ENCODE assay signal across 14 cellular contexts in genomic region chr13:114158869-114159666, GRCh38. TPM values are rescaled to one million over a fixed set of nuclear protein-coding genes. Genes with fewer than 3 reads are reported as not detected.
DNase-seq lines count a peak whose midpoint lies in the region; ATAC-seq, FAIRE-seq and TF ChIP-seq lines count a peak whose summit lies in the region.
"Not testable (repeated sequence)": the region's sequence is repeated elsewhere in the genome, so short reads cannot be mapped to it uniquely, and the experiment has no call there.
"Had no signal": no experiment of that assay in that cellular context is flagged by ENCODE, and none has a peak within 500 bp of the region (broad histone marks: within the 10 kb centered on the region; RNA-seq: fewer than 3 reads in every experiment).

No MANE protein-coding gene starts in this region.

- H3K4me3 Mint-ChIP-seq in CD4-positive, alpha-beta T cell; stimulated activated naive CD8-positive, alpha-beta T cell treated with anti-CD3 and anti-CD28 coated beads, Interleukin-15, Interleukin-2, amounts not matched to agents 100 ng/mL and 50 ng/mL, for 24 hours: not testable (repeated sequence)
- H3K4me3 Mint-ChIP-seq in T-helper 17 cell = peak overlapping the region; percentile 1
- peak overlapping the region; percentile 77 for H3K4me3 Mint-ChIP-seq in activated T-helper 17 cell treated with anti-CD3 and anti-CD28 coated beads, Interleukin-2, amount 50 U/mL, for 72 hours
- H3K4me3 Mint-ChIP-seq in naive thymus-derived CD4-positive, alpha-beta T cell = peak overlapping the region in 3 of 10 donors; percentile 8 to 87 (median 81)

- DNase-seq in CD4-positive, alpha-beta T cell; GM19239 (ENCODE audit: insufficient read length, low spot score); T-helper 17 cell; GM12878 (ENCODE audit: low read depth, low spot score); naive thymus-derived CD4-positive, alpha-beta T cell: not testable (repeated sequence)

- not testable (repeated sequence) for H3K27me3 ChIP-seq in CD4-positive, alpha-beta T cell (ENCODE audit: control insufficient read depth, insufficient read depth, low read length); DOHH2 (ENCODE audit: control insufficient read depth, low read length); GM12878 (replicated peaks in 1 of 2; ENCODE audit: control insufficient read depth in 2 of 2, insufficient read depth in 2 of 2, low read length in 1 of 2); naive thymus-derived CD4-positive, alpha-beta T cell (ENCODE audit: control insufficient read depth in 2 of 2, insufficient read depth in 2 of 2, low read length in 2 of 2)

- not testable (repeated sequence) for H3K9ac ChIP-seq in GM12878 (ENCODE audit: control insufficient read depth, insufficient read depth, low read length)

- CTCF ChIA-PET in CD4-positive, alpha-beta T cell (lab: Charles Lee); GM12878 (lab: Yijun Ruan, JAX): not testable (repeated sequence)
- CTCF ChIA-PET in naive thymus-derived CD4-positive, alpha-beta T cell (lab: Charles Lee) = interaction anchor here (1.0 kb wide), 1 partner anchor 11 kb away, joined by 4 read pairs; no protein-coding TSS in a partner anchor

- not testable (repeated sequence) for H3K9me2 ChIP-seq in DOHH2 (replicated peaks; ENCODE audit: control insufficient read depth, low read length)

- intact Hi-C loops in CD4-positive, alpha-beta T cell (cut with DNase I, micrococcal nuclease); GM12878 (cut with micrococcal nuclease; ENCODE audit: unreplicated experiment): not testable (repeated sequence)
- intact Hi-C loops in naive thymus-derived CD4-positive, alpha-beta T cell (cut with micrococcal nuclease) = loop anchor here in 1 of 2 donors (1.0 kb wide), 1 partner anchor 8 kb away; no protein-coding TSS in a partner anchor

- H3K36me3 Mint-ChIP-seq in CD4-positive, alpha-beta T cell (ENCODE audit: low read depth); T-helper 17 cell (ENCODE audit: low read depth); activated T-helper 17 cell treated with anti-CD3 and anti-CD28 coated beads, Interleukin-2, amount 50 U/mL, for 72 hours (ENCODE audit: low read depth); stimulated activated naive CD8-positive, alpha-beta T cell treated with anti-CD3 and anti-CD28 coated beads, Interleukin-15, Interleukin-2, amounts not matched to agents 100 ng/mL and 50 ng/mL, for 24 hours (ENCODE audit: low read depth): not testable (repeated sequence)
- H3K36me3 Mint-ChIP-seq in naive thymus-derived CD4-positive, alpha-beta T cell = peaks cover 0 to 46% (median 5%) of the 10 kb centered on the region in 5 donors

- POLR2A ChIA-PET in CD4-positive, alpha-beta T cell (lab: Charles Lee) = interaction anchor here (0.8 to 2.5 kb wide), 2 partner anchors 16 kb away, joined by 3 to 12 read pairs; no protein-coding TSS in a partner anchor
- POLR2A ChIA-PET in GM12878 (lab: Charles Lee) = not testable (repeated sequence)
- POLR2A ChIA-PET in naive thymus-derived CD4-positive, alpha-beta T cell (lab: Charles Lee) = interaction anchor here (0.7 to 10.7 kb wide), 7 partner anchors 9 to 82 kb away, joined by 3 to 100 read pairs (median 4); partner anchors contain the start of gene RASA3

- not testable (repeated sequence) for H3K9me3 Mint-ChIP-seq in CD4-positive, alpha-beta T cell; activated T-helper 17 cell treated with anti-CD3 and anti-CD28 coated beads, Interleukin-2, amount 50 U/mL, for 72 hours; stimulated activated naive CD8-positive, alpha-beta T cell treated with anti-CD3 and anti-CD28 coated beads, Interleukin-15, Interleukin-2, amounts not matched to agents 100 ng/mL and 50 ng/mL, for 24 hours
- H3K9me3 Mint-ChIP-seq in naive thymus-derived CD4-positive, alpha-beta T cell = peaks cover 0 to 16% (median 2%) of the 10 kb centered on the region in 11 donors

- not testable (repeated sequence) for H3K27ac ChIP-seq in CD4-positive, alpha-beta T cell (ENCODE audit: low read depth, low read length); GM12878 (ENCODE audit: control insufficient read depth, insufficient read depth); naive thymus-derived CD4-positive, alpha-beta T cell (ENCODE audit: low read depth, low read length)
- H3K27ac ChIP-seq in DOHH2 (ENCODE audit: low read depth, low read length) = peak overlapping the region; percentile 35; the same call in 1 of the 2 replicates

- not testable (repeated sequence) for ATAC-seq in CD4-positive, alpha-beta T cell (ENCODE audit: poor library complexity); T-helper 17 cell; activated T-helper 17 cell treated with anti-CD3 and anti-CD28 coated beads, Interleukin-2, amount 50 U/mL, for 72 hours (replicated peaks); naive thymus-derived CD4-positive, alpha-beta T cell
- peak; percentile 41 for ATAC-seq in GM12878

- RAD21 ChIA-PET in GM12878 (lab: Charles Lee; ENCODE audit: unreplicated experiment) = not testable (repeated sequence)

- in situ Hi-C loops in GM12878 (cut with MboI) = not testable (repeated sequence)

- not testable (repeated sequence) for H3K9me3 ChIP-seq in CD4-positive, alpha-beta T cell (ENCODE audit: control insufficient read depth, low read length); DOHH2 (ENCODE audit: control insufficient read depth, insufficient read depth, low read length); T-helper 17 cell (ENCODE audit: control insufficient read depth, low read length, poor library complexity, severe bottlenecking); GM12878 (replicated peaks; ENCODE audit: control insufficient read depth, insufficient read depth, low read length); naive thymus-derived CD4-positive, alpha-beta T cell (ENCODE audit: control insufficient read depth in 2 of 3, low read length in 3 of 3)

- FAIRE-seq in GM19239 (lab: Jason Lieb, UNC) = peak; percentile 67
- FAIRE-seq in GM12878 (lab: Jason Lieb, UNC) = not testable (repeated sequence)

- not testable (repeated sequence) for BruUV-seq in GM12878 (replicated peaks; lab: Mats Ljungman, UMichigan)

- H3F3A ChIP-seq in DOHH2 (ENCODE audit: control insufficient read depth, insufficient read depth) = not testable (repeated sequence)

- TF ChIP-seq POLR2A in GM12878 (IDR thresholded peaks at IDR 0.05; ENCODE audit: low read depth, low read length) = not testable (repeated sequence)

- TF ChIP-seq RAD21 in GM12878 (IDR thresholded peaks at IDR 0.05; ENCODE audit: insufficient read depth, low read depth, low read length) = not testable (repeated sequence)

- H3K4me1 Mint-ChIP-seq in CD4-positive, alpha-beta T cell (ENCODE audit: low read depth) = peaks cover 84% of the 10 kb centered on the region
- peaks cover 53% of the 10 kb centered on the region for H3K4me1 Mint-ChIP-seq in T-helper 17 cell
- H3K4me1 Mint-ChIP-seq in activated T-helper 17 cell treated with anti-CD3 and anti-CD28 coated beads, Interleukin-2, amount 50 U/mL, for 72 hours = peaks cover 34% of the 10 kb centered on the region
- H3K4me1 Mint-ChIP-seq in naive thymus-derived CD4-positive, alpha-beta T cell = peaks cover 62 to 84% (median 80%) of the 10 kb centered on the region in 7 donors
- H3K4me1 Mint-ChIP-seq in stimulated activated naive CD8-positive, alpha-beta T cell treated with anti-CD3 and anti-CD28 coated beads, Interleukin-15, Interleukin-2, amounts not matched to agents 100 ng/mL and 50 ng/mL, for 24 hours (ENCODE audit: low read depth) = peaks cover 59% of the 10 kb centered on the region

- H4K20me1 ChIP-seq in DOHH2 (ENCODE audit: control insufficient read depth, insufficient read depth, low read depth, low read length); GM12878 (ENCODE audit: control insufficient read depth, insufficient read depth): not testable (repeated sequence)

- H3K36me3 ChIP-seq in DOHH2 (ENCODE audit: control insufficient read depth, low read length); GM12878 (ENCODE audit: control insufficient read depth in 2 of 2, insufficient read depth in 2 of 2, low read length in 1 of 2); naive thymus-derived CD4-positive, alpha-beta T cell (ENCODE audit: control insufficient read depth in 2 of 3, insufficient read depth in 3 of 3, low read length in 3 of 3): not testable (repeated sequence)

- H3K4me3 ChIP-seq in DOHH2 (ENCODE audit: low read length) = peak overlapping the region; percentile 20; the same call in 1 of the 2 replicates
- not testable (repeated sequence) for H3K4me3 ChIP-seq in GM12878; naive thymus-derived CD4-positive, alpha-beta T cell (ENCODE audit: low read length)

- not testable (repeated sequence) for H3K79me2 ChIP-seq in DOHH2 (ENCODE audit: control insufficient read depth, low read length); GM12878 (ENCODE audit: control insufficient read depth, insufficient read depth, low read length)

- H3K27ac Mint-ChIP-seq in CD4-positive, alpha-beta T cell = peak overlapping the region; percentile 93
- peak overlapping the region; percentile 49 for H3K27ac Mint-ChIP-seq in T-helper 17 cell
- not testable (repeated sequence) for H3K27ac Mint-ChIP-seq in activated T-helper 17 cell treated with anti-CD3 and anti-CD28 coated beads, Interleukin-2, amount 50 U/mL, for 72 hours
- peak overlapping the region in 8 of 9 donors; percentile 36 to 99 (median 93) for H3K27ac Mint-ChIP-seq in naive thymus-derived CD4-positive, alpha-beta T cell
- H3K27ac Mint-ChIP-seq in stimulated activated naive CD8-positive, alpha-beta T cell treated with anti-CD3 and anti-CD28 coated beads, Interleukin-15, Interleukin-2, amounts not matched to agents 100 ng/mL and 50 ng/mL, for 24 hours = peak overlapping the region; percentile 61

- not testable (repeated sequence) for H2AFZ ChIP-seq in GM12878 (ENCODE audit: control insufficient read depth, low read depth, low read length)

- TF ChIP-seq CTCF in CD4-positive, alpha-beta T cell (IDR thresholded peaks at IDR 0.05); DOHH2 (IDR thresholded peaks at IDR 0.05; ENCODE audit: low read depth, low read length, poor library complexity, severe bottlenecking); GM12878 (IDR thresholded peaks at IDR 0.05 in 2 of 3, conservative IDR thresholded peaks at IDR 0.05 in 1 of 3; ENCODE audit: control insufficient read depth in 2 of 3, extremely low read depth in 1 of 3, insufficient read depth in 1 of 3, low read depth in 3 of 3, low read length in 3 of 3): not testable (repeated sequence)

- SMC1A ChIA-PET in GM12878 (lab: Charles Lee; ENCODE audit: uncharacterized antibody, unreplicated experiment) = interaction anchor here (1.4 kb wide), 1 partner anchor 19 kb away, joined by 4 read pairs; no protein-coding TSS in a partner anchor

- H3K4me1 ChIP-seq in DOHH2 (ENCODE audit: control insufficient read depth, low read length) (peaks cover 38% of the 10 kb centered on the region), GM12878 (ENCODE audit: control insufficient read depth, insufficient read depth, low read length) (peaks cover 10% of the 10 kb centered on the region)
- peaks cover 55 to 62% of the 10 kb centered on the region in 2 donors for H3K4me1 ChIP-seq in naive thymus-derived CD4-positive, alpha-beta T cell (ENCODE audit: control insufficient read depth in 2 of 2, insufficient read depth in 2 of 2, low read length in 2 of 2)

- peak overlapping the region; percentile 36; the same call in 1 of the 2 replicates for H3K4me2 ChIP-seq in DOHH2 (ENCODE audit: low read length)
- not testable (repeated sequence) for H3K4me2 ChIP-seq in GM12878 (ENCODE audit: control insufficient read depth, insufficient read depth)

- 64% methylated on average over 13 of the region's 13 CpGs for WGBS in GM12878 (ENCODE audit: insufficient coverage, insufficient replicate concordance, low lambda C conversion rate, missing lambda C conversion rate)

- H3K27me3 Mint-ChIP-seq in CD4-positive, alpha-beta T cell; T-helper 17 cell; activated T-helper 17 cell treated with anti-CD3 and anti-CD28 coated beads, Interleukin-2, amount 50 U/mL, for 72 hours; stimulated activated naive CD8-positive, alpha-beta T cell treated with anti-CD3 and anti-CD28 coated beads, Interleukin-15, Interleukin-2, amounts not matched to agents 100 ng/mL and 50 ng/mL, for 24 hours: not testable (repeated sequence)
- peaks cover 0 to 35% (median 0%) of the 10 kb centered on the region in 5 donors for H3K27me3 Mint-ChIP-seq in naive thymus-derived CD4-positive, alpha-beta T cell

- TF ChIP-seq EP300 in GM12878 (IDR thresholded peaks at IDR 0.05; ENCODE audit: borderline replicate concordance in 1 of 2, control insufficient read depth in 1 of 2, low read depth in 2 of 2, low read length in 2 of 2) = not testable (repeated sequence)

RNA-seq across cellular contexts. Expression of gene CFAP97D2, which starts 20.0 kb away (rescaled TPM):
- under 1 TPM; 0.47 to 0.52 TPM for total RNA-seq in CD4-positive, alpha-beta T cell
- total RNA-seq in T-helper 17 cell = not detected
- total RNA-seq in activated T-helper 17 cell treated with anti-CD3 and anti-CD28 coated beads, Interleukin-2, amount 50 U/mL, for 72 hours = not detected
- not detected in 2 replicates for total RNA-seq in GM12878 (2013; cell fraction: nucleolus; rRNA removed)
- total RNA-seq in GM12878 (2014; rRNA removed) = not detected in 2 replicates
- not detected in 2 replicates for total RNA-seq in GM12878 (2014; rRNA removed; fragmentation: Illumina TruSeq; extraction: Trizol)
- total RNA-seq in GM12878 (2021) = not detected in 2 replicates
- polyA plus RNA-seq in GM12878 (2011; ENCODE audit: low read depth) = not detected
- not detected in 2 replicates for polyA plus RNA-seq in GM12878 (2011; rRNA removed)
- not detected in 2 replicates for polyA plus RNA-seq in GM12878 (2011; cell fraction: cytosol; rRNA removed)
- not detected in 2 replicates for polyA plus RNA-seq in GM12878 (2011; cell fraction: nucleus; rRNA removed)
- polyA plus RNA-seq in GM12878 (2012) = not detected in 2 replicates
- not detected in 2 replicates for polyA plus RNA-seq in GM12878 (2014; fragmentation: Illumina TruSeq; extraction: Trizol)
- polyA plus RNA-seq in GM12878 (2014; fragmentation: Nextera tagmentation; extraction: Ambion mirVana) = not detected
- polyA plus RNA-seq in GM12878 (2014; rRNA removed) = not detected in 2 replicates
- polyA plus RNA-seq in GM12878 (2016; fragmentation: Nextera tagmentation; extraction: Ambion mirVana) = not detected
- polyA minus RNA-seq in GM12878 (2011; rRNA and poly(A)+ RNA removed) = not detected in 2 replicates
- polyA minus RNA-seq in GM12878 (2011; cell fraction: cytosol; rRNA and poly(A)+ RNA removed) = not detected in 2 replicates
- not detected in 2 replicates for polyA minus RNA-seq in GM12878 (2011; cell fraction: nucleus; rRNA and poly(A)+ RNA removed)
- 1 to 10 TPM in 1 of 5 experiments, under 1 TPM in 1, not detected in 3; 0.27 to 1.1 TPM for total RNA-seq in naive thymus-derived CD4-positive, alpha-beta T cell
- polyA plus RNA-seq in naive thymus-derived CD4-positive, alpha-beta T cell = under 1 TPM in 1 of 2 donors, not detected in 1; 0.33 TPM
- total RNA-seq: A172, Caco-2, Daoy, GM23338, HFFc6, HT1080 had no signal
- polyA plus RNA-seq: GM23338 had no signal

RNA-seq across cellular contexts. Expression of gene RASA3, which starts 26.6 kb away (rescaled TPM):
- total RNA-seq in CD4-positive, alpha-beta T cell = 100 to 1,000 TPM; 181 to 184 TPM
- total RNA-seq in T-helper 17 cell = 100 to 1,000 TPM; 204 to 215 TPM
- total RNA-seq in activated T-helper 17 cell treated with anti-CD3 and anti-CD28 coated beads, Interleukin-2, amount 50 U/mL, for 72 hours = 10 to 100 TPM; 18.4 to 62.5 TPM
- 26.7 and 27.7 TPM in 2 replicates for total RNA-seq in GM12878 (2013; cell fraction: nucleolus; rRNA removed)
- total RNA-seq in GM12878 (2014; rRNA removed) = 18.2 and 19.1 TPM in 2 replicates
- 14.6 and 16.6 TPM in 2 replicates for total RNA-seq in GM12878 (2014; rRNA removed; fragmentation: Illumina TruSeq; extraction: Trizol)
- total RNA-seq in GM12878 (2021) = 29.4 and 33.9 TPM in 2 replicates
- 6.4 TPM for polyA plus RNA-seq in GM12878 (2011; ENCODE audit: low read depth)
- polyA plus RNA-seq in GM12878 (2011; rRNA removed) = 10.5 and 15.0 TPM in 2 replicates
- 15.9 and 18.4 TPM in 2 replicates for polyA plus RNA-seq in GM12878 (2011; cell fraction: cytosol; rRNA removed)
- polyA plus RNA-seq in GM12878 (2011; cell fraction: nucleus; rRNA removed) = 30.3 and 33.9 TPM in 2 replicates
- polyA plus RNA-seq in GM12878 (2012) = 13.9 and 16.8 TPM in 2 replicates
- polyA plus RNA-seq in GM12878 (2014; fragmentation: Illumina TruSeq; extraction: Trizol) = 13.8 and 19.8 TPM in 2 replicates
- polyA plus RNA-seq in GM12878 (2014; fragmentation: Nextera tagmentation; extraction: Ambion mirVana) = 1 to 10 TPM in 1 of 2 experiments, under 1 TPM in 1; 0.79 to 2.1 TPM
- 28.5 and 29.0 TPM in 2 replicates for polyA plus RNA-seq in GM12878 (2014; rRNA removed)
- 10 to 100 TPM; 16.5 to 18.6 TPM for polyA plus RNA-seq in GM12878 (2016; fragmentation: Nextera tagmentation; extraction: Ambion mirVana)
- 11.9 and 19.9 TPM in 2 replicates for polyA minus RNA-seq in GM12878 (2011; rRNA and poly(A)+ RNA removed)
- 7.7 and 7.9 TPM in 2 replicates for polyA minus RNA-seq in GM12878 (2011; cell fraction: cytosol; rRNA and poly(A)+ RNA removed)
- 7.3 and 11.3 TPM in 2 replicates for polyA minus RNA-seq in GM12878 (2011; cell fraction: nucleus; rRNA and poly(A)+ RNA removed)
- total RNA-seq in naive thymus-derived CD4-positive, alpha-beta T cell = 100 to 1,000 TPM; 110 to 227 (median 199) TPM
- 100 to 1,000 TPM; 109 to 195 TPM for polyA plus RNA-seq in naive thymus-derived CD4-positive, alpha-beta T cell
